Comparison of ENCODE assay signal across 39 cellular contexts in the genomic region with DNA sequence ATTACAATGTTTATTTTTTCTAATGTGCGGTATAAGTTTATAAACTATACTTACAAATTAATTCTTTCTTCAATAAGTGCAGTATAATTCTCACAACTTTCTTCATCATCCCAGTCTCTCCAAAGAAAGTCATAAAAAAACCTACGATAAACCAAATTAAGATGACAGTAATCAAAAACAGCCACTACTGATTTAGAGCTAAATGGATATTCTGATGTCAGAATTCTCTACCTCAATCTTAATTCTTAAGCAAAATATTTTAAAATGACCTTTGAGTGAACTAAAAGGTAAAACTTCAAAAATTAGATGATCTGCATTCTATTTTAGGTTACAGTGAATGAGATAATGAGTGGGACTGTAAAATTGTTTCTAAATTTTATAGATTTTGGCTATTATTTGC. TPM values are rescaled to one million over a fixed set of nuclear protein-coding genes. Genes with fewer than 3 reads are reported as not detected.
"Had no signal": no experiment of that assay in that cellular context is flagged by ENCODE, and none has a peak within 500 bp of the region (broad histone marks: within the 10 kb centered on the region; RNA-seq: fewer than 3 reads in every experiment).

No MANE protein-coding gene starts in this region.

- H3K4me2 ChIP-seq: KMS-11 had no signal

- H3K9ac ChIP-seq: KMS-11 had no signal

- DNase-seq: Karpas-422, Kasumi-1, KG1, MG63, MM.1S, MV-4-11, NCI-H1048, NCI-H1092, NCI-H1092 treated with DMSO at 0.1 percent for 48 hours, NCI-H1105, NCI-H1105 treated with DMSO at 0.1 percent for 48 hours, NCI-H1417, NCI-H1417 treated with DMSO at 0.1 percent for 48 hours, NCI-H1436, NCI-H1436 treated with DMSO at 0.1 percent for 48 hours, NCI-H146, NCI-H1694, NCI-H1694 treated with DMSO at 0.1 percent for 48 hours, NCI-H187, NCI-H187 treated with DMSO at 0.1 percent for 48 hours, NCI-H1930, NCI-H2029, NCI-H2029 treated with DMSO at 0.1 percent for 48 hours, NCI-H2081, NCI-H2081 treated with DMSO at 0.1 percent for 48 hours, NCI-H2107, NCI-H2171, NCI-H2171 treated with DMSO at 0.1 percent for 48 hours, NCI-H2227 treated with DMSO at 0.1 percent for 48 hours, NCI-H226, NCI-H345, NCI-H446, NCI-H446 treated with DMSO at 0.1 percent for 48 hours, NCI-H510A had no signal

- H3K36me3 ChIP-seq: MG63 had no signal

- H3K27me3 ChIP-seq: MG63 had no signal

- H3K4me3 ChIP-seq: MG63 had no signal

- H3K27ac ChIP-seq: KMS-11 had no signal

RNA-seq across cellular contexts. Expression of a gene that starts 13.6 kb away (rescaled TPM):
- total RNA-seq: LHCN-M2, M059J, MCF 10A, NCI-H460 had no signal
